26 cellular contexts compared by ENCODE assay signal in genomic region chr2:220775856-220776467, GRCh38.
A peak's percentile ranks its signal among the peaks of the same experiment; 100 is the strongest.
DNase-seq lines count a peak whose midpoint lies in the region; ATAC-seq and TF ChIP-seq lines count a peak whose summit lies in the region.
"Had no signal": no experiment of that assay in that cellular context is flagged by ENCODE, and none has a peak within 500 bp of the region (broad histone marks: within the 10 kb centered on the region; RNA-seq: fewer than 3 reads in every experiment).

No MANE protein-coding gene starts in this region.

- no peak overlapping the region for H3K4me3 Mint-ChIP-seq in MCF 10A (ENCODE audit: unreplicated experiment)
- H3K4me3 Mint-ChIP-seq: activated CD4-positive, alpha-beta T cell treated with anti-CD3 and anti-CD28 coated beads, Interleukin-2, amount 10 ng/mL, durations not matched to agents 24 days and 14 days; CD8-positive, alpha-beta T cell had no signal

- H3K27me3 ChIP-seq in mammary epithelial cell (ENCODE audit: insufficient read depth, low read length) (no peaks in the 10 kb centered on the region), NT2/D1 (ENCODE audit: insufficient read depth, insufficient read length) (peaks cover 3% of the 10 kb centered on the region)
- H3K27me3 ChIP-seq: adrenal gland, breast epithelium, upper lobe of right lung had no signal

- ATAC-seq in HG03521 (IDR thresholded peaks at IDR 0.05; ENCODE audit: unreplicated experiment) = no peak
- no peak for ATAC-seq in GM21423 (IDR thresholded peaks at IDR 0.05; ENCODE audit: unreplicated experiment)
- ATAC-seq in HG03175 (IDR thresholded peaks at IDR 0.05; ENCODE audit: unreplicated experiment) = no peak
- ATAC-seq: CD8-positive, alpha-beta T cell; upper lobe of right lung had no signal

- 91% methylated on average over 2 of the region's 2 CpGs for WGBS in mammary epithelial cell (ENCODE audit: low coverage, missing lambda C conversion rate)

- no peak overlapping the region for H3K27ac ChIP-seq in mammary epithelial cell (ENCODE audit: insufficient read depth, low read depth, low read length)
- H3K27ac ChIP-seq: adrenal gland, breast epithelium, RWPE1, skin epidermis, upper lobe of right lung had no signal

- no peaks in the 10 kb centered on the region for H3K79me2 ChIP-seq in mammary epithelial cell (ENCODE audit: insufficient read depth, low read length)

- H3K9me3 ChIP-seq in mammary epithelial cell (replicated peaks; ENCODE audit: insufficient read depth, low read length) (no peaks in the 10 kb centered on the region), NT2/D1 (ENCODE audit: insufficient read depth, low read length) (no peaks in the 10 kb centered on the region)
- H3K9me3 ChIP-seq: adrenal gland, breast epithelium, SK-N-SH, upper lobe of right lung had no signal

- peak overlapping the region; percentile 14 for H2AFZ ChIP-seq in mammary epithelial cell (ENCODE audit: low read depth, low read length)

- H3K9ac ChIP-seq in mammary epithelial cell (ENCODE audit: insufficient read depth, low read length) (no peak overlapping the region), NT2/D1 (ENCODE audit: insufficient read length, low read depth) (no peak overlapping the region)
- H3K9ac ChIP-seq: SK-N-SH had no signal

- H3K4me1 Mint-ChIP-seq in MCF 10A (ENCODE audit: insufficient read depth, unreplicated experiment) = peaks cover 11% of the 10 kb centered on the region
- H3K4me1 Mint-ChIP-seq: activated CD4-positive, alpha-beta T cell treated with anti-CD3 and anti-CD28 coated beads, Interleukin-2, amount 10 ng/mL, durations not matched to agents 24 days and 14 days had no signal

- no peaks in the 10 kb centered on the region for H3K27me3 Mint-ChIP-seq in MCF 10A (ENCODE audit: insufficient read depth, unreplicated experiment)
- H3K27me3 Mint-ChIP-seq: activated CD4-positive, alpha-beta T cell treated with anti-CD3 and anti-CD28 coated beads, Interleukin-2, amount 10 ng/mL, durations not matched to agents 24 days and 14 days had no signal

- no peak for DNase-seq in mammary epithelial cell
- DNase-seq in MCF 10A (ENCODE audit: unreplicated experiment) = no peak
- peak; percentile 20 for DNase-seq in NT2/D1 (ENCODE audit: low read depth, low spot score)
- DNase-seq in glomerular visceral epithelial cell (ENCODE audit: extremely low spot score) = peak; percentile 12
- no peak for DNase-seq in amniotic stem cell (lab: John Stamatoyannopoulos, UW)
- DNase-seq: activated CD4-positive, alpha-beta T cell treated with anti-CD3 and anti-CD28 coated beads, Interleukin-2, amount 10 ng/mL, durations not matched to agents 24 days and 14 days; activated naive CD4-positive, alpha-beta T cell treated with Interleukin-2 at 50 U/mL for 16 hours; activated T-cell treated with anti-CD3 and anti-CD28 coated beads, Interleukin-2, amount 50 U/mL, for 48 hours; adrenal gland; CD8-positive, alpha-beta T cell; cortex of kidney; GDM1; NCI-H1105; NCI-H2107; NCI-H510A; nucleus accumbens; SK-N-SH; stimulated activated CD4-positive, alpha-beta T cell treated with anti-CD3 and anti-CD28 coated beads, Interleukin-2, amount 100 ng/mL, for 24 hours; T-helper 2 cell; upper lobe of right lung had no signal

- no peaks in the 10 kb centered on the region for H3K36me3 Mint-ChIP-seq in MCF 10A (ENCODE audit: insufficient read depth, unreplicated experiment)
- H3K36me3 Mint-ChIP-seq: CD8-positive, alpha-beta T cell had no signal

- intact Hi-C loops in mammary epithelial cell (cut with micrococcal nuclease) = no loop called here
- intact Hi-C loops in MCF 10A (cut with micrococcal nuclease) = no loop called here

- POLR2A ChIA-PET in MCF 10A (lab: Yijun Ruan, JAX) = no interaction called here

- H3K4me1 ChIP-seq in mammary epithelial cell (ENCODE audit: insufficient read depth, low read length) (peaks cover 14% of the 10 kb centered on the region), NT2/D1 (ENCODE audit: insufficient read depth, insufficient read length) (no peaks in the 10 kb centered on the region)
- H3K4me1 ChIP-seq: adrenal gland, breast epithelium, upper lobe of right lung had no signal

- no peaks in the 10 kb centered on the region for H4K20me1 ChIP-seq in mammary epithelial cell (ENCODE audit: insufficient read depth, low read length)

- CTCF ChIA-PET in mammary epithelial cell (lab: Charles Lee; ENCODE audit: low non-redundant PET) (no interaction called here), MCF 10A (lab: Yijun Ruan, JAX) (interaction anchor here (0.5 kb wide), 1 partner anchor 99 kb away, joined by 3 read pairs; no protein-coding TSS in a partner anchor)

- H3K9me3 Mint-ChIP-seq in MCF 10A (ENCODE audit: unreplicated experiment) = no peaks in the 10 kb centered on the region
- H3K9me3 Mint-ChIP-seq: activated CD4-positive, alpha-beta T cell treated with anti-CD3 and anti-CD28 coated beads, Interleukin-2, amount 10 ng/mL, durations not matched to agents 24 days and 14 days had no signal

- no peak overlapping the region for H3K4me2 ChIP-seq in mammary epithelial cell (ENCODE audit: insufficient read depth, low read depth, low read length)
- H3K4me2 ChIP-seq: SK-N-SH had no signal

- in situ Hi-C loops in mammary epithelial cell (cut with MboI; ENCODE audit: low sequenced_read_pairs in 2 of 2) = no loop called here

- no peak overlapping the region for H3K27ac Mint-ChIP-seq in MCF 10A (ENCODE audit: low read depth, unreplicated experiment)
- H3K27ac Mint-ChIP-seq: activated CD4-positive, alpha-beta T cell treated with anti-CD3 and anti-CD28 coated beads, Interleukin-2, amount 10 ng/mL, durations not matched to agents 24 days and 14 days; CD8-positive, alpha-beta T cell had no signal

- no TSS peak for BruUV-seq in mammary epithelial cell (replicated peaks; lab: Mats Ljungman, UMichigan)
- no TSS peak for BruUV-seq in MCF 10A (replicated peaks; lab: Mats Ljungman, UMichigan)

- no peaks in the 10 kb centered on the region for H3K36me3 ChIP-seq in mammary epithelial cell (ENCODE audit: insufficient read depth, low read length)
- no peaks in the 10 kb centered on the region for H3K36me3 ChIP-seq in NT2/D1 (ENCODE audit: insufficient read depth, insufficient read length, low read length)
- H3K36me3 ChIP-seq: adrenal gland, breast epithelium, upper lobe of right lung had no signal

- TF ChIP-seq CTCF in mammary epithelial cell (conservative IDR thresholded peaks at IDR 0.05 in 1 of 2, IDR thresholded peaks at IDR 0.05 in 1 of 2; ENCODE audit: extremely low read depth in 1 of 2, insufficient read depth in 1 of 2, low read depth in 1 of 2, low read length in 2 of 2) (no peak), MCF 10A (IDR thresholded peaks at IDR 0.05; ENCODE audit: unreplicated experiment) (no peak)

- H3K4me3 ChIP-seq in mammary epithelial cell (replicated peaks in 1 of 3; ENCODE audit: insufficient read depth in 1 of 3, low read depth in 2 of 3, low read length in 3 of 3) (no peak overlapping the region), NT2/D1 (ENCODE audit: insufficient read length, low read depth) (no peak overlapping the region)
- H3K4me3 ChIP-seq: adrenal gland, breast epithelium, skin epidermis, upper lobe of right lung had no signal

- dilution Hi-C loops in mammary epithelial cell (cut with HindIII; ENCODE audit: low sequenced_read_pairs) = no loop called here

Comparison
In these comparisons a context has a peak if more than half of its experiments do, and no peak if none do; other contexts are left out.
1. DNase-seq: peak in NT2/D1 (single experiment) and glomerular visceral epithelial cell (single experiment); none in mammary epithelial cell (single experiment), MCF 10A (single experiment) and amniotic stem cell (single experiment).